5 cellular contexts compared by ENCODE assay signal in the genomic region with DNA sequence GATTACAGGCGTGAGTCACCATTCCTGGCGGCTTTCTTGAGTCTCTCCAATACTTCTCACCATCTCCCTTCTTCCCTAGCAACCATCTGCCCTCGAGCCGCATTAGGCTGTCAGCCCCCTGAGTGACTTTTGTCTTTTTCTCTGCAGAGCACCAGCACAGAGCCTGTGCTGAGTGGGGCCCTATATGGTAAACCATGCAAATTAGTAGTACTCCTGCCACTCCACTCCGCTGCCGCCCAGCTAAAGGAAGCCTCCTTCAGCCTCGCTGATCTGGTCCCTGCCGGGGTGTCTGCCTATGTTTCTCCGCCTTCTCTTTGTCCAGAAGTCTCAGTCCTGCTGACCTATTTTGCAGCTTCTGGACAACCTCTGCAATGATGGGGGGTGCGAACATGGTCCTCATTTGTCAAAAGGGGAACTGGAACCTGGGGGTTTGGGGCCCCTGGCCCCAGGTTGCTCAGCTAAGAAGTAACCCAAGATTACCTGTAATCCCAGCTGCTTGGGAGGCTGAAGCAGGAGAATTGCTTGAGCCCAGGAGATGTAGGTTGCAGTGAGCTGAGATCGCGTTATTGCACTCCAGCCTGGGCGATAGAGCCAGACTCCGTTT. TPM values are rescaled to one million over a fixed set of nuclear protein-coding genes. Genes with fewer than 3 reads are reported as not detected.
"Had no signal": no experiment of that assay in that cellular context is flagged by ENCODE, and none has a peak within 500 bp of the region (broad histone marks: within the 10 kb centered on the region; RNA-seq: fewer than 3 reads in every experiment).

No MANE protein-coding gene starts in this region.

RNA-seq across cellular contexts. Expression of gene OR7A5, which starts 54.3 kb away (rescaled TPM):
- total RNA-seq: activated CD4-positive, alpha-beta memory T cell treated with anti-CD3 and anti-CD28 coated beads, Interleukin-2, amount 10 ng/mL, durations not matched to agents 7 days and 5 days; activated CD4-positive, alpha-beta T cell treated with anti-CD3 and anti-CD28 coated beads for 36 hours; activated T-helper 1 cell treated with anti-CD3 and anti-CD28 coated beads, Interleukin-12 subunit alpha, Interleukin-12 subunit beta, Interleukin-2, Interleukin-4 antibody, amounts not matched to agents 30 ng/mL and 10 ng/mL and 1 ng/mL, durations not matched to agents 14 hours and 24 hours and 36 hours; astrocyte; T-helper 17 cell had no signal

RNA-seq across cellular contexts. Expression of gene OR7C1, which starts 54.3 kb away (rescaled TPM):
- total RNA-seq: activated CD4-positive, alpha-beta memory T cell treated with anti-CD3 and anti-CD28 coated beads, Interleukin-2, amount 10 ng/mL, durations not matched to agents 7 days and 5 days; activated CD4-positive, alpha-beta T cell treated with anti-CD3 and anti-CD28 coated beads for 36 hours; activated T-helper 1 cell treated with anti-CD3 and anti-CD28 coated beads, Interleukin-12 subunit alpha, Interleukin-12 subunit beta, Interleukin-2, Interleukin-4 antibody, amounts not matched to agents 30 ng/mL and 10 ng/mL and 1 ng/mL, durations not matched to agents 14 hours and 24 hours and 36 hours; astrocyte; T-helper 17 cell had no signal
